32 cellular contexts compared by ENCODE assay signal in genomic region chr2:220949476-220949875, GRCh38.
DNase-seq lines count a peak whose midpoint lies in the region; ATAC-seq and TF ChIP-seq lines count a peak whose summit lies in the region.
"Had no signal": no experiment of that assay in that cellular context is flagged by ENCODE, and none has a peak within 500 bp of the region (broad histone marks: within the 10 kb centered on the region; RNA-seq: fewer than 3 reads in every experiment).

No MANE protein-coding gene starts in this region.

- no peaks in the 10 kb centered on the region for H3K79me1 ChIP-seq in H9 (ENCODE audit: insufficient read depth, low read depth, low read length, poor library complexity, severe bottlenecking)

- H3K4me1 Mint-ChIP-seq in H9: peaks cover 21% of the 10 kb centered on the region in 2 experiments
- H3K4me1 Mint-ChIP-seq: activated CD4-positive, alpha-beta memory T cell treated with anti-CD3 and anti-CD28 coated beads, Interleukin-2, amount 10 ng/mL, durations not matched to agents 7 days and 5 days; B cell; CD8-positive, alpha-beta memory T cell; neural crest cell had no signal

- no peak overlapping the region for H3K56ac ChIP-seq in H9 (ENCODE audit: insufficient read length, low read depth, low read length)

- no peak for ATAC-seq in GM21367 (IDR thresholded peaks at IDR 0.05; ENCODE audit: unreplicated experiment)
- ATAC-seq: foreskin keratinocyte, heart left ventricle, HepG2, PC-3, SK-N-SH treated with all-trans-retinoic acid at 6 μM for 48 hours, T-helper 17 cell had no signal

- H3T11ph ChIP-seq in H9 (ENCODE audit: low read length): no peak overlapping the region

- no peaks in the 10 kb centered on the region for H3K27me3 ChIP-seq in H9 (ENCODE audit: insufficient read depth, low read length)
- H3K27me3 ChIP-seq: esophagus muscularis mucosa, foreskin keratinocyte, heart left ventricle, right atrium auricular region had no signal

- no peak overlapping the region for H2BK5ac ChIP-seq in H9 (ENCODE audit: insufficient read length, low read length)

- H3K9ac ChIP-seq in H9 (ENCODE audit: extremely low read depth, insufficient read length, low read length): no peak overlapping the region
- H3K9ac ChIP-seq: parathyroid adenoma had no signal

- H2BK12ac ChIP-seq in H9 (ENCODE audit: insufficient read length, low read depth, low read length): no peak overlapping the region

- TF ChIP-seq CTCF in VCaP (conservative IDR thresholded peaks at IDR 0.05) (no peak), H9 (conservative IDR thresholded peaks at IDR 0.05) (no peak)

- H3K79me2 ChIP-seq in H9 (ENCODE audit: insufficient read depth, low read length): no peaks in the 10 kb centered on the region
- H3K79me2 ChIP-seq: parathyroid adenoma had no signal

- peaks cover 5 to 13% of the 10 kb centered on the region in 2 experiments for H3K9me3 Mint-ChIP-seq in H9
- H3K9me3 Mint-ChIP-seq: CD8-positive, alpha-beta memory T cell had no signal

- H4K91ac ChIP-seq in H9 (ENCODE audit: insufficient read length, low read depth, low read length): no peak overlapping the region

- H3K27ac Mint-ChIP-seq in H9: no peak overlapping the region
- H3K27ac Mint-ChIP-seq: activated CD4-positive, alpha-beta memory T cell treated with anti-CD3 and anti-CD28 coated beads, Interleukin-2, amount 10 ng/mL, durations not matched to agents 7 days and 5 days; activated naive CD8-positive, alpha-beta T cell; B cell; CD8-positive, alpha-beta memory T cell; T-helper 17 cell had no signal

- no peaks in the 10 kb centered on the region for H3K23me2 ChIP-seq in H9 (ENCODE audit: insufficient read length, low read depth, low read length, poor library complexity, severe bottlenecking)

- H4K8ac ChIP-seq in H9 (replicated peaks; ENCODE audit: insufficient read length, low read depth, low read length): no peak overlapping the region

- H3K18ac ChIP-seq in H9 (ENCODE audit: insufficient read length, low read depth, low read length): no peak overlapping the region

- H3K36me3 Mint-ChIP-seq in H9 (ENCODE audit: insufficient read depth in 1 of 3, low read depth in 3 of 3): peaks cover 0 to 5% (median 3%) of the 10 kb centered on the region in 3 experiments; a peak in 5 of 7 replicates
- H3K36me3 Mint-ChIP-seq: activated naive CD8-positive, alpha-beta T cell; CD8-positive, alpha-beta memory T cell had no signal

- H3K27ac ChIP-seq in VCaP (peak overlapping the region; percentile 78), H9 (ENCODE audit: insufficient read length, low read depth, low read length) (no peak overlapping the region), substantia nigra (ENCODE audit: low read depth, low read length, poor library complexity, severe bottlenecking) (no peak overlapping the region)
- H3K27ac ChIP-seq: coronary artery, esophagus muscularis mucosa, foreskin keratinocyte, heart left ventricle, parathyroid adenoma, right atrium auricular region, tibial nerve had no signal

- H2AFZ ChIP-seq in H9 (ENCODE audit: low read length): no peak overlapping the region
- H2AFZ ChIP-seq: parathyroid adenoma had no signal

- no peak overlapping the region for H3K4ac ChIP-seq in H9 (ENCODE audit: low read depth, low read length)

- H2BK20ac ChIP-seq in H9 (ENCODE audit: low read depth, low read length, poor library complexity, severe bottlenecking): no peak overlapping the region

- no peak overlapping the region for H3K23ac ChIP-seq in H9 (ENCODE audit: insufficient read length, low read depth, low read length)

- no peak overlapping the region for H2BK120ac ChIP-seq in H9 (ENCODE audit: low read depth, low read length, poor library complexity, severe bottlenecking)

- no peak overlapping the region for H3K14ac ChIP-seq in H9 (ENCODE audit: insufficient read depth, low read length)

- WGBS in H9 (ENCODE audit: extremely low coverage, insufficient read length, low lambda C conversion rate): no CpG with 5 or more reads among the region's 2 CpGs

- H3K4me2 ChIP-seq in H9 (ENCODE audit: insufficient read depth, insufficient read length, low read length): no peak overlapping the region
- H3K4me2 ChIP-seq: smooth muscle cell had no signal

- no peak overlapping the region; a peak in 1 of 5 replicates for H3K4me3 Mint-ChIP-seq in H9
- H3K4me3 Mint-ChIP-seq: activated CD4-positive, alpha-beta memory T cell treated with anti-CD3 and anti-CD28 coated beads, Interleukin-2, amount 10 ng/mL, durations not matched to agents 7 days and 5 days; activated naive CD8-positive, alpha-beta T cell; B cell; CD8-positive, alpha-beta memory T cell; neural crest cell; T-helper 17 cell had no signal

- H3K9me3 ChIP-seq in H9 (ENCODE audit: control insufficient read depth, low read depth, low read length): no peaks in the 10 kb centered on the region
- H3K9me3 ChIP-seq: esophagus muscularis mucosa, heart left ventricle, right atrium auricular region had no signal

- DNase-seq in COR-L47 (lab: John Stamatoyannopoulos, UW): peak; percentile 1
- DNase-seq in NCI-H1092 treated with DMSO at 0.1 percent for 48 hours (lab: John Stamatoyannopoulos, UW): peak; percentile 23
- peak; percentile 1 for DNase-seq in NCI-H2171 (lab: John Stamatoyannopoulos, UW)
- DNase-seq in H9: no peak
- no peak for DNase-seq in HT-29 (ENCODE audit: low spot score)
- no peak for DNase-seq in substantia nigra (lab: John Stamatoyannopoulos, UW)
- DNase-seq: activated CD4-positive, alpha-beta memory T cell treated with anti-CD3 and anti-CD28 coated beads, Interleukin-2, amount 10 ng/mL, durations not matched to agents 7 days and 5 days; activated CD4-positive, alpha-beta T cell treated with anti-CD3 and anti-CD28 coated beads for 1 hour; activated effector memory CD4-positive, alpha-beta T cell treated with Interleukin-2 at 50 U/mL for 16 hours; anterior cingulate cortex; CD8-positive, alpha-beta memory T cell; foreskin keratinocyte; GF-D8; heart left ventricle; mammary epithelial cell; MV-4-11; NCI-H774; PC-3; T-helper 17 cell had no signal

- no peaks in the 10 kb centered on the region for H3K27me3 Mint-ChIP-seq in H9 (ENCODE audit: low read depth)
- H3K27me3 Mint-ChIP-seq: activated CD4-positive, alpha-beta memory T cell treated with anti-CD3 and anti-CD28 coated beads, Interleukin-2, amount 10 ng/mL, durations not matched to agents 7 days and 5 days had no signal

- H4K5ac ChIP-seq in H9 (ENCODE audit: insufficient read length, low read depth, low read length): no peak overlapping the region

- H3K4me1 ChIP-seq in H9 (ENCODE audit: insufficient read depth, low read length): peaks cover 10% of the 10 kb centered on the region
- H3K4me1 ChIP-seq: esophagus muscularis mucosa, heart left ventricle, parathyroid adenoma, right atrium auricular region, tibial nerve had no signal

- no peaks in the 10 kb centered on the region for H4K20me1 ChIP-seq in H9 (ENCODE audit: control insufficient read depth, insufficient read depth, insufficient read length)

- no peak overlapping the region for H2BK15ac ChIP-seq in H9 (ENCODE audit: low read depth, low read length)

- H2AK5ac ChIP-seq in H9 (ENCODE audit: insufficient read length, low read length): no peak overlapping the region

Comparison
In these comparisons a context has a peak if more than half of its experiments do, and no peak if none do; other contexts are left out.
1. DNase-seq: peak in COR-L47 (single experiment), NCI-H1092 treated with DMSO at 0.1 percent for 48 hours (single experiment) and NCI-H2171 (single experiment); none in H9 (single experiment), HT-29 (single experiment) and substantia nigra (0 of 49).